Comparison of ENCODE assay signal across 21 cellular contexts in the genomic region with DNA sequence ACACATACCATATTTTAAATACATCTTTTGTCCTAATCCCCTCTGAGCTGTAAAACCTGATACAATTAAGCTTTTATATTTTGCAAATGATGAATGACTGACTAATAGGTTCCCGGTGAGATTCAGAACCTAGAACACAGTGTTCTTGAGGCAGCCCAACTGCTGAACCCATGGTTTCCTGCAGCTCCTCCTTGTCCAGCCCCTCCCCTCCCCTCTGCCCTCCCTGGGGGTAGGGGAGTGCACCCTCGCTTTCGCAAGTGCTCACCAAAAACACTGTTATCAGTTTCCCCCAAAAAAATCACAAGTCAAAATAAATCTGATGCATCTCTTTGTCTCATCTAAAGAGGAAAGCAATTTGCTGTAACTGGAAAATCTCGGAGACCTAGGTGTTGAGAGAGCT.
"Had no signal": no experiment of that assay in that cellular context is flagged by ENCODE, and none has a peak within 500 bp of the region (broad histone marks: within the 10 kb centered on the region; RNA-seq: fewer than 3 reads in every experiment).

No MANE protein-coding gene starts in this region.

- ATAC-seq: gastroesophageal sphincter; heart left ventricle; left cardiac atrium; left lung; naive thymus-derived CD8-positive, alpha-beta T cell; right lobe of liver; stimulated activated naive CD8-positive, alpha-beta T cell treated with anti-CD3 and anti-CD28 coated beads, Interleukin-15, Interleukin-2, amounts not matched to agents 100 U/mL and 50 U/mL, for 24 hours; upper lobe of right lung had no signal

- H3K27ac ChIP-seq: colonic mucosa, esophagus squamous epithelium, heart left ventricle, hepatocyte, left lung, parathyroid adenoma, right lobe of liver, transverse colon, upper lobe of right lung, uterus had no signal

- H3K36me3 ChIP-seq: colonic mucosa, heart left ventricle, left lung, right lobe of liver, transverse colon, upper lobe of right lung, uterus had no signal

- DNase-seq: colonic mucosa; effector CD8-positive, alpha-beta T cell; esophagus squamous epithelium; heart left ventricle; left cardiac atrium; left lung; naive thymus-derived CD8-positive, alpha-beta T cell; occipital lobe; right lobe of liver; stimulated activated CD4-positive, alpha-beta T cell treated with anti-CD3 and anti-CD28 coated beads, Interleukin-12 subunit alpha, Interleukin-12 subunit beta, amount 100 ng/mL, for 4 hours; stimulated activated CD4-positive, alpha-beta T cell treated with anti-CD3 and anti-CD28 coated beads, Interleukin-1b, Interleukin-23, amount 100 ng/mL, for 48 hours; stimulated activated CD4-positive, alpha-beta T cell treated with anti-CD3 and anti-CD28 coated beads, Interleukin-4, amount 100 ng/mL, for 1 hour; stimulated activated CD8-positive, alpha-beta memory T cell treated with anti-CD3 and anti-CD28 coated beads, Interleukin-4, amount 100 ng/mL, for 48 hours; stimulated activated naive CD8-positive, alpha-beta T cell treated with anti-CD3 and anti-CD28 coated beads, Interleukin-15, Interleukin-2, amounts not matched to agents 100 U/mL and 50 U/mL, for 24 hours; transverse colon; upper lobe of right lung had no signal

- H3K4me1 ChIP-seq: colonic mucosa, esophagus squamous epithelium, heart left ventricle, parathyroid adenoma, upper lobe of right lung, uterus had no signal

- H3K9me3 ChIP-seq: colonic mucosa, esophagus squamous epithelium, gastroesophageal sphincter, heart left ventricle, left lung, right lobe of liver, transverse colon, upper lobe of right lung, uterus had no signal

- H3K27me3 ChIP-seq: colonic mucosa, esophagus squamous epithelium, gastroesophageal sphincter, hepatocyte, left lung, right lobe of liver, transverse colon, upper lobe of right lung, uterus had no signal

- H3K4me3 ChIP-seq: colonic mucosa, esophagus squamous epithelium, gastroesophageal sphincter, heart left ventricle, hepatocyte, left lung, right lobe of liver, smooth muscle cell, transverse colon, upper lobe of right lung, uterus had no signal
